ENCODE assay signal across 1 cellular context in genomic region chr6:159973951-159974350, GRCh38.
TF ChIP-seq lines count a peak whose summit lies in the region.

No MANE protein-coding gene starts in this region.

TF ChIP-seq in K562, 482 proteins besides CTCF, POLR2A, EP300 and RAD21 (continued from another document and continues in another):
- TF ChIP-seq DLX4 (CRISPR knock-in tag; IDR thresholded peaks at IDR 0.05) (no peak), CEBPG (CRISPR knock-in tag; IDR thresholded peaks at IDR 0.05) (peak; percentile 91), CEBPG (tag; conservative IDR thresholded peaks at IDR 0.05 in 1 of 2, IDR thresholded peaks at IDR 0.05 in 1 of 2) (peak; percentile 91 to 97), HNRNPL (IDR thresholded peaks at IDR 0.05; ENCODE audit: low read depth, low read length) (no peak), IFI16 (CRISPR knock-in tag; IDR thresholded peaks at IDR 0.05) (no peak), HDAC1 (IDR thresholded peaks at IDR 0.05) (peak; percentile 2 to 66; a peak in 2 of 4 replicates), HMG20B (CRISPR knock-in tag; IDR thresholded peaks at IDR 0.05) (no peak), ZNF24 (IDR thresholded peaks at IDR 0.05) (no peak), ETV6 (IDR thresholded peaks at IDR 0.05; ENCODE audit: borderline replicate concordance in 1 of 2, low read depth in 2 of 2, low read length in 1 of 2) (no peak), ETV6 (CRISPR knock-in tag; IDR thresholded peaks at IDR 0.05; ENCODE audit: borderline replicate concordance) (no peak), ZNF165 (CRISPR knock-in tag; IDR thresholded peaks at IDR 0.05; ENCODE audit: borderline replicate concordance) (no peak), TBL1XR1 (IDR thresholded peaks at IDR 0.05; ENCODE audit: low read length in 2 of 2) (no peak; a peak in 2 of 4 replicates), ZNF592 (IDR thresholded peaks at IDR 0.05) (peak; percentile 74), ZNF121 (CRISPR knock-in tag; conservative IDR thresholded peaks at IDR 0.05) (no peak), ZNF395 (CRISPR knock-in tag; IDR thresholded peaks at IDR 0.05) (no peak), CREB3L1 (IDR thresholded peaks at IDR 0.05; ENCODE audit: borderline replicate concordance, low read depth) (peak; percentile 65; the same call in 1 of the 2 replicates), NFE2L1 (tag; IDR thresholded peaks at IDR 0.05; ENCODE audit: borderline replicate concordance, low read depth) (0 out of 2 replicates have a peak, but pooled peaks have one; percentile 31), CBFA2T2 (conservative IDR thresholded peaks at IDR 0.05) (peak; percentile 44; the same call in 1 of the 2 replicates), RBBP5 (IDR thresholded peaks at IDR 0.05; ENCODE audit: borderline replicate concordance, insufficient read depth, low read length, poor library complexity, severe bottlenecking) (no peak), SIN3B (IDR thresholded peaks at IDR 0.05; ENCODE audit: low read depth) (no peak), RBM22 (IDR thresholded peaks at IDR 0.05; ENCODE audit: low read depth, low read length, poor library complexity, severe bottlenecking) (no peak), MED1 (CRISPR knock-in tag; IDR thresholded peaks at IDR 0.05; ENCODE audit: borderline replicate concordance) (no peak), ASH1L (IDR thresholded peaks at IDR 0.05; ENCODE audit: borderline replicate concordance, low read depth, partially characterized antibody) (no peak), POLR2G (IDR thresholded peaks at IDR 0.05; ENCODE audit: low read depth, low read length) (no peak), GATAD2A (IDR thresholded peaks at IDR 0.05) (no peak), EZH2 (IDR thresholded peaks at IDR 0.05; ENCODE audit: borderline replicate concordance, low read depth, low read length) (no peak), HDAC2 (IDR thresholded peaks at IDR 0.05) (peak; percentile 68; the same call in 1 of the 2 replicates), STAT6 (CRISPR knock-in tag; IDR thresholded peaks at IDR 0.05) (0 out of 2 replicates have a peak, but pooled peaks have one; percentile 31), ZNF224 (CRISPR knock-in tag; IDR thresholded peaks at IDR 0.05) (no peak), CBX3 (IDR thresholded peaks at IDR 0.05; ENCODE audit: borderline replicate concordance in 1 of 2, low read length in 2 of 2) (peak in 1 of 2 experiments; percentile 77; a peak in 2 of 3 replicates), ARID1B (IDR thresholded peaks at IDR 0.05) (peak; percentile 88), TSHZ1 (CRISPR knock-in tag; IDR thresholded peaks at IDR 0.05) (no peak), NR1H2 (CRISPR knock-in tag; IDR thresholded peaks at IDR 0.05) (no peak), CREB5 (CRISPR knock-in tag; IDR thresholded peaks at IDR 0.05) (no peak), SP2 (IDR thresholded peaks at IDR 0.05; ENCODE audit: extremely low read depth, low read depth, low read length, poor library complexity, severe bottlenecking) (no peak), ZNF280B (CRISPR knock-in tag; IDR thresholded peaks at IDR 0.05) (no peak), E2F6 (IDR thresholded peaks at IDR 0.05; ENCODE audit: borderline replicate concordance in 1 of 2, extremely low read depth in 1 of 2, insufficient read depth in 1 of 2, insufficient read length in 1 of 2, low read depth in 1 of 2, low read length in 1 of 2, poor library complexity in 1 of 2, severe bottlenecking in 1 of 2) (no peak)
